24 cellular contexts compared by ENCODE assay signal in genomic region chr3:97839944-97840343, GRCh38.
"Had no signal": no experiment of that assay in that cellular context is flagged by ENCODE, and none has a peak within 500 bp of the region (broad histone marks: within the 10 kb centered on the region; RNA-seq: fewer than 3 reads in every experiment).

No MANE protein-coding gene starts in this region.

- ATAC-seq: body of pancreas, T-cell had no signal

- H3K4me3 ChIP-seq: ascending aorta, body of pancreas had no signal

- H3K4me1 Mint-ChIP-seq: activated CD4-positive, alpha-beta T cell treated with anti-CD3 and anti-CD28 coated beads, Interleukin-2, amount 10 ng/mL, durations not matched to agents 7 days and 5 days; activated naive CD8-positive, alpha-beta T cell treated with anti-CD3 and anti-CD28 coated beads, Interleukin-2, amount 10 ng/mL, durations not matched to agents 7 days and 5 days; T-cell had no signal

- H3K27me3 ChIP-seq: ascending aorta, body of pancreas had no signal

- H3K27ac ChIP-seq: ascending aorta, body of pancreas had no signal

- DNase-seq: activated CD4-positive, alpha-beta memory T cell treated with anti-CD3 and anti-CD28 coated beads, Interleukin-2, amount 10 ng/mL, durations not matched to agents 7 days and 5 days; activated CD4-positive, alpha-beta T cell treated with anti-CD3 and anti-CD28 coated beads, Interleukin-2, amount 10 ng/mL, durations not matched to agents 7 days and 5 days; activated CD4-positive, CD25-positive, alpha-beta regulatory T cell; activated CD8-positive, alpha-beta memory T cell treated with anti-CD3 and anti-CD28 coated beads, Interleukin-2, amount 50 U/mL, for 4 hours; activated naive CD4-positive, alpha-beta T cell treated with anti-CD3 and anti-CD28 coated beads, Interleukin-2, amount 50 U/mL, for 16 hours; activated naive CD8-positive, alpha-beta T cell treated with anti-CD3 and anti-CD28 coated beads, Interleukin-2, amount 10 ng/mL, durations not matched to agents 7 days and 5 days; activated T-cell treated with anti-CD3 and anti-CD28 coated beads, Interleukin-2, amount 50 U/mL, for 1 hour; amniotic stem cell; body of pancreas; central memory CD4-positive, alpha-beta T cell; KG1; NCI-H1048; NCI-H1417; NCI-H1694; NCI-H2029; NCI-H2107; NCI-H226; NCI-H526; NCI-H774; SIG-M5; T-cell; T-helper 2 cell; T1000 had no signal

- H3K36me3 Mint-ChIP-seq: activated naive CD8-positive, alpha-beta T cell treated with anti-CD3 and anti-CD28 coated beads, Interleukin-2, amount 10 ng/mL, durations not matched to agents 7 days and 5 days had no signal

- H3K9me3 ChIP-seq: ascending aorta, body of pancreas had no signal

- H3K4me1 ChIP-seq: ascending aorta had no signal

- H3K27me3 Mint-ChIP-seq: activated CD4-positive, alpha-beta memory T cell treated with anti-CD3 and anti-CD28 coated beads, Interleukin-2, amount 10 ng/mL, durations not matched to agents 7 days and 5 days; activated CD4-positive, alpha-beta T cell treated with anti-CD3 and anti-CD28 coated beads, Interleukin-2, amount 10 ng/mL, durations not matched to agents 7 days and 5 days; activated naive CD8-positive, alpha-beta T cell treated with anti-CD3 and anti-CD28 coated beads, Interleukin-2, amount 10 ng/mL, durations not matched to agents 7 days and 5 days; T-cell had no signal

- H3K9me3 Mint-ChIP-seq: activated CD4-positive, alpha-beta memory T cell treated with anti-CD3 and anti-CD28 coated beads, Interleukin-2, amount 10 ng/mL, durations not matched to agents 7 days and 5 days; activated CD4-positive, alpha-beta T cell treated with anti-CD3 and anti-CD28 coated beads, Interleukin-2, amount 10 ng/mL, durations not matched to agents 7 days and 5 days; activated naive CD8-positive, alpha-beta T cell treated with anti-CD3 and anti-CD28 coated beads, Interleukin-2, amount 10 ng/mL, durations not matched to agents 7 days and 5 days; T-cell had no signal

- H3K27ac Mint-ChIP-seq: activated CD4-positive, alpha-beta memory T cell treated with anti-CD3 and anti-CD28 coated beads, Interleukin-2, amount 10 ng/mL, durations not matched to agents 7 days and 5 days; activated CD4-positive, alpha-beta T cell treated with anti-CD3 and anti-CD28 coated beads, Interleukin-2, amount 10 ng/mL, durations not matched to agents 7 days and 5 days; activated naive CD8-positive, alpha-beta T cell treated with anti-CD3 and anti-CD28 coated beads, Interleukin-2, amount 10 ng/mL, durations not matched to agents 7 days and 5 days; T-cell had no signal

- H3K4me3 Mint-ChIP-seq: activated CD4-positive, alpha-beta memory T cell treated with anti-CD3 and anti-CD28 coated beads, Interleukin-2, amount 10 ng/mL, durations not matched to agents 7 days and 5 days; activated CD4-positive, alpha-beta T cell treated with anti-CD3 and anti-CD28 coated beads, Interleukin-2, amount 10 ng/mL, durations not matched to agents 7 days and 5 days; activated naive CD8-positive, alpha-beta T cell treated with anti-CD3 and anti-CD28 coated beads, Interleukin-2, amount 10 ng/mL, durations not matched to agents 7 days and 5 days; T-cell had no signal
